ENCODE assay signal across 8 cellular contexts in the genomic region with DNA sequence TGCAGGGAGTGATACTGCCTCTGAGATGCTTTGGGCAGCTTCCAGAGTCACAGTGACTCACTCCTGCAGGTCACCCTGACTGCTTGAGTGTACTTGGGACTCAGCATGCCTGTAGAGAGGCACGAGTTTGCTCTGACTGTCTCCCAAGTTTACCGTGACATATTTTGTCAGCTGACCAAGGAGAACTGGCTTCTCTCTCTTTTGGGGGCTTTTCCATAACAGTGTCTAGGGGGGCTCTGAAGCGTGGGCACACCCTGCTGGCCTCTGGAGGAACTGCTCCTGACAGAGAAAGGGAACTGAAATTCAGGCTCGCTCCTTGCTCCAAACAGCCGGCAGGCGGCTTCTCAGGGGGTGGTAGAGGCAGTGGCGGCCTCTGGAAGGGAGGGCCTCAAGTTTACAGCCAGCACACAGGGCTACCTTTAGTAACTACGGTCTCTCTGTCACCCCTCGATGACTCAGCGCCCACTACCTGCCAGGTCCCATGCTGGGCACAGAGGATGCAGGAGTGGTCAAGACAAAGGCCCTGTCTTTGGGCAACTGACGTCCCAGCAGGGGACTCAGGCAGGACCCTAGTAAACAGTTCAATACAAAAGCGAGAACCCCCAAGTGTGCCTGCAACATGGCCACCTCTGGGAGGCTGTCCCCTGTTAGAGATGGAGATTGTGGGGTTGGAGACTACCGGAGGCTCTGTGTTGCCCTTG. TPM values are rescaled to one million over a fixed set of nuclear protein-coding genes. Genes with fewer than 3 reads are reported as not detected.
DNase-seq lines count a peak whose midpoint lies in the region; ATAC-seq and TF ChIP-seq lines count a peak whose summit lies in the region.

No MANE protein-coding gene starts in this region.

- no peaks in the 10 kb centered on the region for H3K9me3 ChIP-seq in CD8-positive, alpha-beta T cell (ENCODE audit: low read length)

- H3K4me1 ChIP-seq in CD8-positive, alpha-beta T cell (ENCODE audit: insufficient read depth, low read length), result no peaks in the 10 kb centered on the region

- intact Hi-C loops in CD8-positive, alpha-beta T cell (cut with DNase I, micrococcal nuclease), result loop anchor here in 1 of 2 experiments (10.0 kb wide), 1 partner anchor 1761 kb away; no protein-coding TSS in a partner anchor

- no peaks in the 10 kb centered on the region for H3K27me3 Mint-ChIP-seq in CD8-positive, alpha-beta T cell (ENCODE audit: low read depth)
- H3K27me3 Mint-ChIP-seq in nephron (ENCODE audit: low read depth), result no peaks in the 10 kb centered on the region

- POLR2A ChIA-PET in CD8-positive, alpha-beta T cell (lab: Charles Lee), result no interaction called here

- ATAC-seq in CD8-positive, alpha-beta T cell, result no peak
- peak; percentile 89 for ATAC-seq in GM18870 (IDR thresholded peaks at IDR 0.05; ENCODE audit: unreplicated experiment)
- ATAC-seq in HG02973 (IDR thresholded peaks at IDR 0.05; ENCODE audit: unreplicated experiment), result peak; percentile 69

- peak; percentile 32 for TF ChIP-seq CTCF in CD8-positive, alpha-beta T cell (IDR thresholded peaks at IDR 0.05)
- TF ChIP-seq CTCF in coronary artery (IDR thresholded peaks at IDR 0.05) (peak; percentile 31), nephron (IDR thresholded peaks at IDR 0.05; ENCODE audit: unreplicated experiment in 3 of 3) (peak; percentile 64 to 74 (median 66))

- CTCF ChIA-PET in CD8-positive, alpha-beta T cell (lab: Charles Lee), result interaction anchor here (2.2 kb wide), 1 partner anchor 11 kb away, joined by 7 read pairs; no protein-coding TSS in a partner anchor

- peak in 1 of 7 experiments; percentile 12 for DNase-seq in CD8-positive, alpha-beta T cell
- DNase-seq in NCI-H82 treated with DMSO at 0.1 percent for 48 hours (lab: John Stamatoyannopoulos, UW; ENCODE audit: unreplicated experiment) (peak; percentile 11), coronary artery (ENCODE audit: low spot score) (no peak), midbrain (lab: John Stamatoyannopoulos, UW) (no peak), NCI-H2196 (lab: John Stamatoyannopoulos, UW; ENCODE audit: unreplicated experiment) (no peak)

- no peaks in the 10 kb centered on the region for H3K36me3 ChIP-seq in CD8-positive, alpha-beta T cell (ENCODE audit: insufficient read depth, low read length)

- no peaks in the 10 kb centered on the region for H3K9me3 Mint-ChIP-seq in CD8-positive, alpha-beta T cell
- H3K9me3 Mint-ChIP-seq in nephron, result peaks cover 4% of the 10 kb centered on the region

- peaks cover 6% of the 10 kb centered on the region for H3K4me1 Mint-ChIP-seq in CD8-positive, alpha-beta T cell (ENCODE audit: low read depth)
- H3K4me1 Mint-ChIP-seq in nephron, result peaks cover 13% of the 10 kb centered on the region

- H3K27me3 ChIP-seq in CD8-positive, alpha-beta T cell (ENCODE audit: insufficient read depth, low read length), result no peaks in the 10 kb centered on the region

- no peak overlapping the region for H3K27ac ChIP-seq in CD8-positive, alpha-beta T cell (ENCODE audit: low read depth, low read length)
- H3K27ac ChIP-seq in coronary artery, result no peak overlapping the region

- no peak overlapping the region for H3K4me3 Mint-ChIP-seq in CD8-positive, alpha-beta T cell
- H3K4me3 Mint-ChIP-seq in nephron, result no peak overlapping the region

- no peak overlapping the region for H3K4me3 ChIP-seq in CD8-positive, alpha-beta T cell (ENCODE audit: low read depth, low read length)
- no peak overlapping the region for H3K4me3 ChIP-seq in coronary artery

- H3K27ac Mint-ChIP-seq in CD8-positive, alpha-beta T cell, result no peak overlapping the region
- H3K27ac Mint-ChIP-seq in nephron, result peak overlapping the region; percentile 63 to 90 (median 69)

- no peaks in the 10 kb centered on the region for H3K36me3 Mint-ChIP-seq in CD8-positive, alpha-beta T cell
- H3K36me3 Mint-ChIP-seq in nephron (ENCODE audit: low read depth), result no peaks in the 10 kb centered on the region

RNA-seq across cellular contexts. Expression of a gene that starts 17.8 kb away (rescaled TPM):
- total RNA-seq in CD8-positive, alpha-beta T cell, result 1 to 10 TPM in 1 of 2 experiments, under 1 TPM in 1; 0.95 to 1.4 TPM
